In the genomic region with DNA sequence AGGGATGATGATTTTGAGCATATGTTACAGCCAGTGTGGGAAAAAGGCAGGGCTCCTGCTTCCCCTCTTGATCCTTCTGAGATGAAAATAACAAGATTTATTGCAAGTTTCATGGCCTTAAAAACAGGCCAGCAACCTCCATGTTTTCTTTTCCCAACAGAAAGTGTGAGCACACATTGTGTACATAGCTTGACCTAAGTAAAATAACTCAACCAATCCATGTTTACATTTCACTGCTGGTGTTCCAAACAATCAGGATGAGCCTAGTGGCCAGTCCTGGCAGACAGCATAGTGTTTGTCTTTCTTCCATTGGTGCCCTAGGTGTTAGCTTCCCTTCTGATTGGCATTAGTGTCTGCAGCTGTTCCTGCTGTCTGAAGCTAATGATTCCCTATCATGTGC, we compare ENCODE assay signal across 1 cellular context.
TF ChIP-seq lines count a peak whose summit lies in the region.

No MANE protein-coding gene starts in this region.

TF ChIP-seq in GM23338, 12 proteins besides CTCF, POLR2A, EP300 and RAD21 (continued from another document):
- TF ChIP-seq, protein P1, sequence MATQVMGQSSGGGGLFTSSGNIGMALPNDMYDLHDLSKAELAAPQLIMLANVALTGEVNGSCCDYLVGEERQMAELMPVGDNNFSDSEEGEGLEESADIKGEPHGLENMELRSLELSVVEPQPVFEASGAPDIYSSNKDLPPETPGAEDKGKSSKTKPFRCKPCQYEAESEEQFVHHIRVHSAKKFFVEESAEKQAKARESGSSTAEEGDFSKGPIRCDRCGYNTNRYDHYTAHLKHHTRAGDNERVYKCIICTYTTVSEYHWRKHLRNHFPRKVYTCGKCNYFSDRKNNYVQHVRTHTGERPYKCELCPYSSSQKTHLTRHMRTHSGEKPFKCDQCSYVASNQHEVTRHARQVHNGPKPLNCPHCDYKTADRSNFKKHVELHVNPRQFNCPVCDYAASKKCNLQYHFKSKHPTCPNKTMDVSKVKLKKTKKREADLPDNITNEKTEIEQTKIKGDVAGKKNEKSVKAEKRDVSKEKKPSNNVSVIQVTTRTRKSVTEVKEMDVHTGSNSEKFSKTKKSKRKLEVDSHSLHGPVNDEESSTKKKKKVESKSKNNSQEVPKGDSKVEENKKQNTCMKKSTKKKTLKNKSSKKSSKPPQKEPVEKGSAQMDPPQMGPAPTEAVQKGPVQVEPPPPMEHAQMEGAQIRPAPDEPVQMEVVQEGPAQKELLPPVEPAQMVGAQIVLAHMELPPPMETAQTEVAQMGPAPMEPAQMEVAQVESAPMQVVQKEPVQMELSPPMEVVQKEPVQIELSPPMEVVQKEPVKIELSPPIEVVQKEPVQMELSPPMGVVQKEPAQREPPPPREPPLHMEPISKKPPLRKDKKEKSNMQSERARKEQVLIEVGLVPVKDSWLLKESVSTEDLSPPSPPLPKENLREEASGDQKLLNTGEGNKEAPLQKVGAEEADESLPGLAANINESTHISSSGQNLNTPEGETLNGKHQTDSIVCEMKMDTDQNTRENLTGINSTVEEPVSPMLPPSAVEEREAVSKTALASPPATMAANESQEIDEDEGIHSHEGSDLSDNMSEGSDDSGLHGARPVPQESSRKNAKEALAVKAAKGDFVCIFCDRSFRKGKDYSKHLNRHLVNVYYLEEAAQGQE (IDR thresholded peaks at IDR 0.05; ENCODE audit: unreplicated experiment), result no peak
- TF ChIP-seq NANOG (IDR thresholded peaks at IDR 0.05; ENCODE audit: borderline replicate concordance), result no peak
- no peak for TF ChIP-seq STAT1 (IDR thresholded peaks at IDR 0.05; ENCODE audit: unreplicated experiment)
- TF ChIP-seq ZNF114 (CRISPR knock-in tag; IDR thresholded peaks at IDR 0.05), result no peak
- TF ChIP-seq, protein P2, sequence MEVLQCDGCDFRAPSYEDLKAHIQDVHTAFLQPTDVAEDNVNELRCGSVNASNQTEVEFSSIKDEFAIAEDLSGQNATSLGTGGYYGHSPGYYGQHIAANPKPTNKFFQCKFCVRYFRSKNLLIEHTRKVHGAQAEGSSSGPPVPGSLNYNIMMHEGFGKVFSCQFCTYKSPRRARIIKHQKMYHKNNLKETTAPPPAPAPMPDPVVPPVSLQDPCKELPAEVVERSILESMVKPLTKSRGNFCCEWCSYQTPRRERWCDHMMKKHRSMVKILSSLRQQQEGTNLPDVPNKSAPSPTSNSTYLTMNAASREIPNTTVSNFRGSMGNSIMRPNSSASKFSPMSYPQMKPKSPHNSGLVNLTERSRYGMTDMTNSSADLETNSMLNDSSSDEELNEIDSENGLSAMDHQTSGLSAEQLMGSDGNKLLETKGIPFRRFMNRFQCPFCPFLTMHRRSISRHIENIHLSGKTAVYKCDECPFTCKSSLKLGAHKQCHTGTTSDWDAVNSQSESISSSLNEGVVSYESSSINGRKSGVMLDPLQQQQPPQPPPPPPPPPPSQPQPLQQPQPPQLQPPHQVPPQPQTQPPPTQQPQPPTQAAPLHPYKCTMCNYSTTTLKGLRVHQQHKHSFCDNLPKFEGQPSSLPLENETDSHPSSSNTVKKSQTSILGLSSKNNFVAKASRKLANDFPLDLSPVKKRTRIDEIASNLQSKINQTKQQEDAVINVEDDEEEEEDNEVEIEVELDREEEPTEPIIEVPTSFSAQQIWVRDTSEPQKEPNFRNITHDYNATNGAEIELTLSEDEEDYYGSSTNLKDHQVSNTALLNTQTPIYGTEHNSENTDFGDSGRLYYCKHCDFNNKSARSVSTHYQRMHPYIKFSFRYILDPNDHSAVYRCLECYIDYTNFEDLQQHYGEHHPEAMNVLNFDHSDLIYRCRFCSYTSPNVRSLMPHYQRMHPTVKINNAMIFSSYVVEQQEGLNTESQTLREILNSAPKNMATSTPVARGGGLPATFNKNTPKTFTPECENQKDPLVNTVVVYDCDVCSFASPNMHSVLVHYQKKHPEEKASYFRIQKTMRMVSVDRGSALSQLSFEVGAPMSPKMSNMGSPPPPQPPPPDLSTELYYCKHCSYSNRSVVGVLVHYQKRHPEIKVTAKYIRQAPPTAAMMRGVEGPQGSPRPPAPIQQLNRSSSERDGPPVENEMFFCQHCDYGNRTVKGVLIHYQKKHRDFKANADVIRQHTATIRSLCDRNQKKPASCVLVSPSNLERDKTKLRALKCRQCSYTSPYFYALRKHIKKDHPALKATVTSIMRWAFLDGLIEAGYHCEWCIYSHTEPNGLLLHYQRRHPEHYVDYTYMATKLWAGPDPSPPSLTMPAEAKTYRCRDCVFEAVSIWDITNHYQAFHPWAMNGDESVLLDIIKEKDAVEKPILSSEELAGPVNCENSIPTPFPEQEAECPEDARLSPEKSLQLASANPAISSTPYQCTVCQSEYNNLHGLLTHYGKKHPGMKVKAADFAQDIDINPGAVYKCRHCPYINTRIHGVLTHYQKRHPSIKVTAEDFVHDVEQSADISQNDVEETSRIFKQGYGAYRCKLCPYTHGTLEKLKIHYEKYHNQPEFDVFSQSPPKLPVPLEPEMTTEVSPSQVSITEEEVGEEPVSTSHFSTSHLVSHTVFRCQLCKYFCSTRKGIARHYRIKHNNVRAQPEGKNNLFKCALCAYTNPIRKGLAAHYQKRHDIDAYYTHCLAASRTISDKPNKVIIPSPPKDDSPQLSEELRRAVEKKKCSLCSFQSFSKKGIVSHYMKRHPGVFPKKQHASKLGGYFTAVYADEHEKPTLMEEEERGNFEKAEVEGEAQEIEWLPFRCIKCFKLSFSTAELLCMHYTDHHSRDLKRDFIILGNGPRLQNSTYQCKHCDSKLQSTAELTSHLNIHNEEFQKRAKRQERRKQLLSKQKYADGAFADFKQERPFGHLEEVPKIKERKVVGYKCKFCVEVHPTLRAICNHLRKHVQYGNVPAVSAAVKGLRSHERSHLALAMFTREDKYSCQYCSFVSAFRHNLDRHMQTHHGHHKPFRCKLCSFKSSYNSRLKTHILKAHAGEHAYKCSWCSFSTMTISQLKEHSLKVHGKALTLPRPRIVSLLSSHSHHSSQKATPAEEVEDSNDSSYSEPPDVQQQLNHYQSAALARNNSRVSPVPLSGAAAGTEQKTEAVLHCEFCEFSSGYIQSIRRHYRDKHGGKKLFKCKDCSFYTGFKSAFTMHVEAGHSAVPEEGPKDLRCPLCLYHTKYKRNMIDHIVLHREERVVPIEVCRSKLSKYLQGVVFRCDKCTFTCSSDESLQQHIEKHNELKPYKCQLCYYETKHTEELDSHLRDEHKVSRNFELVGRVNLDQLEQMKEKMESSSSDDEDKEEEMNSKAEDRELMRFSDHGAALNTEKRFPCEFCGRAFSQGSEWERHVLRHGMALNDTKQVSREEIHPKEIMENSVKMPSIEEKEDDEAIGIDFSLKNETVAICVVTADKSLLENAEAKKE (CRISPR knock-in tag; IDR thresholded peaks at IDR 0.05), result no peak
